Comparison of ENCODE assay signal across 15 cellular contexts in the genomic region with DNA sequence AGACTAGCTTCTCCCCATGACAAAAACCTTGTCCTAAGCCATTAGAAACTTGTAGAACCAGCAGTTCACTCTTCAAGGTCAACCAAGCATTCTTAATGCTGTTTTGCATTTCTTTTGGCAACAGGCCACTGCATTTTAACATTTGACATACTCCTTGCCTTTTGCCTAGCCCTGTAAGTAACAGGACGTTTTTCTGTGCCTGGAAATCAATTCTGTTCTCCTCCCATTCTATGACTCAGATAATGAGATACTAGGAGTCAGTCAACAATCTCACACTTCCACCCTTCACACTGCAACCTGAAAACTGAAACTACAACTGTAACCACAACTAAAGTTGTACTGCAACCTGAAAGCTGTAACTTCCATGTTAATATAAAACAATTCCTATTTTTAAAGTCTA.
DNase-seq lines count a peak whose midpoint lies in the region; ATAC-seq and TF ChIP-seq lines count a peak whose summit lies in the region.
"Had no signal": no experiment of that assay in that cellular context is flagged by ENCODE, and none has a peak within 500 bp of the region (broad histone marks: within the 10 kb centered on the region; RNA-seq: fewer than 3 reads in every experiment).

No MANE protein-coding gene starts in this region.

- intact Hi-C loops in body of pancreas (cut with DNase I), result no loop called here

- no peak overlapping the region for H3K4me3 ChIP-seq in body of pancreas
- H3K4me3 ChIP-seq: Peyer's patch had no signal

- H3K36me3 ChIP-seq in body of pancreas (replicated peaks in 1 of 2; ENCODE audit: insufficient read depth in 1 of 2, low read depth in 2 of 2), result no peaks in the 10 kb centered on the region
- H3K36me3 ChIP-seq: Peyer's patch had no signal

- TF ChIP-seq CTCF in body of pancreas (IDR thresholded peaks at IDR 0.05), result no peak

- H3K27me3 ChIP-seq in body of pancreas, result no peaks in the 10 kb centered on the region
- H3K27me3 ChIP-seq: Peyer's patch had no signal

- no peaks in the 10 kb centered on the region for H3K9me3 ChIP-seq in body of pancreas
- H3K9me3 ChIP-seq: Peyer's patch had no signal

- ATAC-seq in GM18858 (IDR thresholded peaks at IDR 0.05; ENCODE audit: unreplicated experiment) (peak; percentile 85), HG03442 (IDR thresholded peaks at IDR 0.05; ENCODE audit: unreplicated experiment) (peak; percentile 53), body of pancreas (peak; percentile 24), HG03196 (IDR thresholded peaks at IDR 0.05; ENCODE audit: unreplicated experiment) (no peak), HG03354 (IDR thresholded peaks at IDR 0.05; ENCODE audit: poor library complexity, severe bottlenecking, unreplicated experiment) (no peak)
- ATAC-seq: activated CD8-positive, alpha-beta T cell treated with anti-CD3 and anti-CD28 coated beads, Interleukin-2, amount 10 ng/mL, durations not matched to agents 7 days and 5 days had no signal

- H3K27ac ChIP-seq in body of pancreas, result no peak overlapping the region
- H3K27ac ChIP-seq: KMS-11, Peyer's patch had no signal

- DNase-seq in body of pancreas (no peak), left kidney (ENCODE audit: low read depth, low spot score) (peak; percentile 51)
- no peak for DNase-seq in effector CD4-positive, alpha-beta T cell
- no peak for DNase-seq in stimulated activated CD4-positive, alpha-beta T cell treated with anti-CD3 and anti-CD28 coated beads, Interleukin-4, amount 100 ng/mL, for 4 hours
- DNase-seq: activated CD8-positive, alpha-beta T cell treated with anti-CD3 and anti-CD28 coated beads, Interleukin-2, amount 10 ng/mL, durations not matched to agents 7 days and 5 days; activated naive CD4-positive, alpha-beta T cell treated with anti-CD3 and anti-CD28 coated beads, Interleukin-2, amount 50 U/mL, for 16 hours; C1 segment of cervical spinal cord; HCEC 1CT; Peyer's patch; retina had no signal

- WGBS in body of pancreas, 2 donors, result 0 to 11% methylated on average over 1 of the region's 1 CpG

- no peaks in the 10 kb centered on the region for H3K4me1 ChIP-seq in body of pancreas
- H3K4me1 ChIP-seq: Peyer's patch had no signal

- TF ChIP-seq POLR2A in body of pancreas (IDR thresholded peaks at IDR 0.05), result no peak

Comparison
In these comparisons a context has a peak if more than half of its experiments do, and no peak if none do; other contexts are left out.
1. ATAC-seq: peak in GM18858 (single experiment), HG03442 (single experiment) and body of pancreas (single experiment); none in HG03196 (single experiment) and HG03354 (single experiment).